ENCODE assay signal across 11 cellular contexts in genomic region chr14:99564256-99564902, GRCh38. TPM values are rescaled to one million over a fixed set of nuclear protein-coding genes. Genes with fewer than 3 reads are reported as not detected.
DNase-seq lines count a peak whose midpoint lies in the region; ATAC-seq and TF ChIP-seq lines count a peak whose summit lies in the region.
"Had no signal": no experiment of that assay in that cellular context is flagged by ENCODE, and none has a peak within 500 bp of the region (broad histone marks: within the 10 kb centered on the region; RNA-seq: fewer than 3 reads in every experiment).

No MANE protein-coding gene starts in this region.

- DNase-seq in COLO668 (lab: John Stamatoyannopoulos, UW; ENCODE audit: unreplicated experiment) (peak; percentile 70), NCI-H446 (lab: John Stamatoyannopoulos, UW) (peak; percentile 72 to 97), esophagus muscularis mucosa (ENCODE audit: extremely low spot score) (no peak), osteoblast (ENCODE audit: insufficient read length, low spot score, missing footprints) (peak; percentile 90), NCI-H187 (lab: John Stamatoyannopoulos, UW) (no peak), GM10266 (ENCODE audit: extremely low spot score) (no peak)
- DNase-seq in stimulated activated naive CD8-positive, alpha-beta T cell treated with anti-CD3 and anti-CD28 coated beads, Interleukin-15, Interleukin-2, amounts not matched to agents 100 U/mL and 50 U/mL, for 24 hours, result no peak
- no peak for DNase-seq in activated CD8-positive, alpha-beta memory T cell treated with anti-CD3 and anti-CD28 coated beads, Interleukin-2, amount 10 ng/mL, durations not matched to agents 7 days and 5 days
- DNase-seq: activated CD4-positive, alpha-beta T cell treated with anti-CD3 and anti-CD28 coated beads, Interleukin-2, amount 50 U/mL, for 48 hours; GF-D8 had no signal

- H3K36me3 Mint-ChIP-seq in activated CD8-positive, alpha-beta memory T cell treated with anti-CD3 and anti-CD28 coated beads, Interleukin-2, amount 10 ng/mL, durations not matched to agents 7 days and 5 days, result no peaks in the 10 kb centered on the region

- H4K20me1 ChIP-seq in osteoblast (ENCODE audit: insufficient read depth, low read length), result peaks cover 63% of the 10 kb centered on the region

- no peak overlapping the region for H2AFZ ChIP-seq in osteoblast (ENCODE audit: low read length)

- no peak overlapping the region for H3K27ac Mint-ChIP-seq in activated CD8-positive, alpha-beta memory T cell treated with anti-CD3 and anti-CD28 coated beads, Interleukin-2, amount 10 ng/mL, durations not matched to agents 7 days and 5 days

- H3K4me3 ChIP-seq in esophagus muscularis mucosa (peak overlapping the region in 1 of 4 donors; percentile 20), osteoblast (ENCODE audit: insufficient read depth, low read length) (no peak overlapping the region)

- H3K4me3 Mint-ChIP-seq in activated CD8-positive, alpha-beta memory T cell treated with anti-CD3 and anti-CD28 coated beads, Interleukin-2, amount 10 ng/mL, durations not matched to agents 7 days and 5 days, result no peak overlapping the region

- H3K4me1 Mint-ChIP-seq in activated CD8-positive, alpha-beta memory T cell treated with anti-CD3 and anti-CD28 coated beads, Interleukin-2, amount 10 ng/mL, durations not matched to agents 7 days and 5 days, result no peaks in the 10 kb centered on the region

- no peaks in the 10 kb centered on the region for H3K9me3 Mint-ChIP-seq in activated CD8-positive, alpha-beta memory T cell treated with anti-CD3 and anti-CD28 coated beads, Interleukin-2, amount 10 ng/mL, durations not matched to agents 7 days and 5 days (ENCODE audit: low read depth)

- H3K79me2 ChIP-seq in osteoblast (ENCODE audit: insufficient read depth, low read length), result peaks cover 10% of the 10 kb centered on the region

- no peaks in the 10 kb centered on the region for H3K27me3 ChIP-seq in esophagus muscularis mucosa
- H3K27me3 ChIP-seq in osteoblast (ENCODE audit: insufficient read depth, low read length), result no peaks in the 10 kb centered on the region

- no peak for TF ChIP-seq CTCF in esophagus muscularis mucosa (IDR thresholded peaks at IDR 0.05)
- TF ChIP-seq CTCF in osteoblast (IDR thresholded peaks at IDR 0.05; ENCODE audit: extremely low read depth, low read depth, low read length), result no peak
- no peak for TF ChIP-seq CTCF in GM10266 (IDR thresholded peaks at IDR 0.05; ENCODE audit: control insufficient read depth, insufficient read depth, low read depth, missing control alignments)

- CTCF ChIA-PET in activated CD8-positive, alpha-beta memory T cell treated with anti-CD3 and anti-CD28 coated beads, Interleukin-2, amount 10 ng/mL, durations not matched to agents 7 days and 5 days (lab: Charles Lee), result interaction anchor here (1.0 kb wide), 1 partner anchor 45 kb away, joined by 4 read pairs; no protein-coding TSS in a partner anchor

- no peak overlapping the region for H3K4me2 ChIP-seq in osteoblast (ENCODE audit: insufficient read depth, low read length)

- H3K9me3 ChIP-seq in esophagus muscularis mucosa (no peaks in the 10 kb centered on the region), osteoblast (ENCODE audit: low read depth, low read length) (no peaks in the 10 kb centered on the region)

- no peak for TF ChIP-seq POLR2A in esophagus muscularis mucosa (IDR thresholded peaks at IDR 0.05; ENCODE audit: low read depth)

- no peaks in the 10 kb centered on the region for H3K27me3 Mint-ChIP-seq in activated CD8-positive, alpha-beta memory T cell treated with anti-CD3 and anti-CD28 coated beads, Interleukin-2, amount 10 ng/mL, durations not matched to agents 7 days and 5 days

- no peak for ATAC-seq in stimulated activated naive CD8-positive, alpha-beta T cell treated with anti-CD3 and anti-CD28 coated beads, Interleukin-15, Interleukin-2, amounts not matched to agents 100 U/mL and 50 U/mL, for 24 hours
- no peak for ATAC-seq in activated CD8-positive, alpha-beta memory T cell treated with anti-CD3 and anti-CD28 coated beads, Interleukin-2, amount 10 ng/mL, durations not matched to agents 7 days and 5 days

- peak overlapping the region; percentile 88 to 90 (median 90) for H3K27ac ChIP-seq in esophagus muscularis mucosa (replicated peaks in 1 of 4)
- H3K27ac ChIP-seq in osteoblast (ENCODE audit: low read depth, low read length), result no peak overlapping the region
- H3K27ac ChIP-seq: HL-60 had no signal

- peaks cover 81 to 100% (median 100%) of the 10 kb centered on the region in 4 donors for H3K4me1 ChIP-seq in esophagus muscularis mucosa
- H3K4me1 ChIP-seq in osteoblast (ENCODE audit: insufficient read depth, low read length), result peaks cover 11% of the 10 kb centered on the region

- intact Hi-C loops in esophagus muscularis mucosa (cut with DNase I), result loop anchor here (5.0 kb wide), 1 partner anchor 37 kb away; no protein-coding TSS in a partner anchor

- WGBS in esophagus muscularis mucosa, result 36% methylated on average over 8 of the region's 10 CpGs

- H3K36me3 ChIP-seq in esophagus muscularis mucosa, result no peaks in the 10 kb centered on the region
- H3K36me3 ChIP-seq in osteoblast (ENCODE audit: insufficient read depth, low read length), result no peaks in the 10 kb centered on the region

- TF ChIP-seq EP300 in esophagus muscularis mucosa (IDR thresholded peaks at IDR 0.05), result no peak

RNA-seq across cellular contexts. Expression of gene CCDC85C, which starts 39.6 kb away (rescaled TPM):
- 10 to 100 TPM; 17.9 to 48.7 (median 30.8) TPM for total RNA-seq in esophagus muscularis mucosa
- total RNA-seq in osteoblast, result 3.2 and 3.6 TPM in 2 replicates
- 1 to 10 TPM; 7.1 to 9.1 TPM for total RNA-seq in activated CD8-positive, alpha-beta memory T cell treated with anti-CD3 and anti-CD28 coated beads, Interleukin-2, amount 10 ng/mL, durations not matched to agents 7 days and 5 days

Comparison
In these comparisons a context has a peak if more than half of its experiments do, and no peak if none do; other contexts are left out.
1. DNase-seq: peak in COLO668 (single experiment), NCI-H446 (2 of 2) and osteoblast (single experiment); none in esophagus muscularis mucosa (single experiment), stimulated activated naive CD8-positive, alpha-beta T cell treated with anti-CD3 and anti-CD28 coated beads, Interleukin-15, Interleukin-2, amounts not matched to agents 100 U/mL and 50 U/mL, for 24 hours (single experiment), NCI-H187 (0 of 2), GM10266 (single experiment) and activated CD8-positive, alpha-beta memory T cell treated with anti-CD3 and anti-CD28 coated beads, Interleukin-2, amount 10 ng/mL, durations not matched to agents 7 days and 5 days (single experiment).